Comparison of ENCODE assay signal across 17 cellular contexts in genomic region chr22:27780161-27780575, GRCh38. TPM values are rescaled to one million over a fixed set of nuclear protein-coding genes. Genes with fewer than 3 reads are reported as not detected.
DNase-seq lines count a peak whose midpoint lies in the region; ATAC-seq and TF ChIP-seq lines count a peak whose summit lies in the region.
"Had no signal": no experiment of that assay in that cellular context is flagged by ENCODE, and none has a peak within 500 bp of the region (broad histone marks: within the 10 kb centered on the region; RNA-seq: fewer than 3 reads in every experiment).

No MANE protein-coding gene starts in this region.

- H3K36me3 ChIP-seq in right atrium auricular region = no peaks in the 10 kb centered on the region
- no peaks in the 10 kb centered on the region for H3K36me3 ChIP-seq in psoas muscle (ENCODE audit: insufficient read depth in 1 of 2, low read depth in 1 of 2)

- H3K9me3 Mint-ChIP-seq in activated T-helper 2 cell treated with anti-CD3 and anti-CD28 coated beads, Interferon-gamma antibody, Interleukin-2, Interleukin-4, amounts not matched to agents 10 μg/mL and 5 μg/mL and 100 μg/mL, durations not matched to agents 14 hours and 24 hours and 36 hours = no peaks in the 10 kb centered on the region
- H3K9me3 Mint-ChIP-seq: activated naive CD8-positive, alpha-beta T cell treated with anti-CD3 and anti-CD28 coated beads for 36 hours; naive thymus-derived CD8-positive, alpha-beta T cell; T-cell had no signal

- H3K4me3 Mint-ChIP-seq in activated T-helper 2 cell treated with anti-CD3 and anti-CD28 coated beads, Interferon-gamma antibody, Interleukin-2, Interleukin-4, amounts not matched to agents 10 μg/mL and 5 μg/mL and 100 μg/mL, durations not matched to agents 14 hours and 24 hours and 36 hours (ENCODE audit: low read depth) = no peak overlapping the region
- H3K4me3 Mint-ChIP-seq: activated naive CD8-positive, alpha-beta T cell treated with anti-CD3 and anti-CD28 coated beads for 36 hours; naive thymus-derived CD8-positive, alpha-beta T cell; T-cell had no signal

- TF ChIP-seq CTCF in right atrium auricular region (IDR thresholded peaks at IDR 0.05) = no peak
- TF ChIP-seq CTCF in psoas muscle (IDR thresholded peaks at IDR 0.05) = no peak
- no peak for TF ChIP-seq CTCF in lower leg skin (IDR thresholded peaks at IDR 0.05)

- peaks cover 0 to 7% of the 10 kb centered on the region in 2 donors for H3K9me3 ChIP-seq in right atrium auricular region
- no peaks in the 10 kb centered on the region for H3K9me3 ChIP-seq in psoas muscle

- H3K27ac ChIP-seq in right atrium auricular region (peak overlapping the region; percentile 65 to 69), psoas muscle (peak overlapping the region; percentile 94)
- H3K27ac ChIP-seq: KMS-11 had no signal

- H3K27ac Mint-ChIP-seq in activated T-helper 2 cell treated with anti-CD3 and anti-CD28 coated beads, Interferon-gamma antibody, Interleukin-2, Interleukin-4, amounts not matched to agents 10 μg/mL and 5 μg/mL and 100 μg/mL, durations not matched to agents 14 hours and 24 hours and 36 hours = no peak overlapping the region
- H3K27ac Mint-ChIP-seq: activated naive CD8-positive, alpha-beta T cell treated with anti-CD3 and anti-CD28 coated beads for 36 hours; naive thymus-derived CD8-positive, alpha-beta T cell; T-cell had no signal

- H3K27me3 Mint-ChIP-seq in activated T-helper 2 cell treated with anti-CD3 and anti-CD28 coated beads, Interferon-gamma antibody, Interleukin-2, Interleukin-4, amounts not matched to agents 10 μg/mL and 5 μg/mL and 100 μg/mL, durations not matched to agents 14 hours and 24 hours and 36 hours (ENCODE audit: low read depth) = peaks cover 3% of the 10 kb centered on the region

- H3K27me3 ChIP-seq in right atrium auricular region (no peaks in the 10 kb centered on the region), psoas muscle (ENCODE audit: insufficient read depth in 3 of 3, low read length in 2 of 3) (no peaks in the 10 kb centered on the region)

- no peaks in the 10 kb centered on the region for H3K4me1 Mint-ChIP-seq in activated T-helper 2 cell treated with anti-CD3 and anti-CD28 coated beads, Interferon-gamma antibody, Interleukin-2, Interleukin-4, amounts not matched to agents 10 μg/mL and 5 μg/mL and 100 μg/mL, durations not matched to agents 14 hours and 24 hours and 36 hours (ENCODE audit: low read depth)
- H3K4me1 Mint-ChIP-seq: activated naive CD8-positive, alpha-beta T cell treated with anti-CD3 and anti-CD28 coated beads for 36 hours had no signal

- peaks cover 0 to 58% of the 10 kb centered on the region in 2 donors for H3K4me1 ChIP-seq in right atrium auricular region
- H3K4me1 ChIP-seq in psoas muscle = peaks cover 49% of the 10 kb centered on the region

- H3K4me3 ChIP-seq in right atrium auricular region = no peak overlapping the region
- H3K4me3 ChIP-seq in psoas muscle = no peak overlapping the region
- H3K4me3 ChIP-seq in lower leg skin (ENCODE audit: low read depth, poor library complexity, severe bottlenecking) = no peak overlapping the region
- H3K4me3 ChIP-seq: skin epidermis had no signal

- H3K36me3 Mint-ChIP-seq in activated T-helper 2 cell treated with anti-CD3 and anti-CD28 coated beads, Interferon-gamma antibody, Interleukin-2, Interleukin-4, amounts not matched to agents 10 μg/mL and 5 μg/mL and 100 μg/mL, durations not matched to agents 14 hours and 24 hours and 36 hours (ENCODE audit: low read depth) = no peaks in the 10 kb centered on the region
- H3K36me3 Mint-ChIP-seq: activated naive CD8-positive, alpha-beta T cell treated with anti-CD3 and anti-CD28 coated beads for 36 hours; naive thymus-derived CD8-positive, alpha-beta T cell; T-cell had no signal

- no peak for ATAC-seq in psoas muscle
- ATAC-seq in left colon = no peak
- ATAC-seq: naive thymus-derived CD8-positive, alpha-beta T cell; T-cell had no signal

- DNase-seq in H4 (ENCODE audit: low spot score) (peak; percentile 6), dermis blood vessel endothelial cell (peak; percentile 37), right atrium auricular region (ENCODE audit: low spot score) (peak; percentile 82), psoas muscle (no peak), amniotic stem cell (lab: John Stamatoyannopoulos, UW) (no peak), left colon (no peak), lower leg skin (ENCODE audit: low spot score in 2 of 2) (no peak)
- DNase-seq in activated T-helper 2 cell treated with anti-CD3 and anti-CD28 coated beads, Interferon-gamma antibody, Interleukin-2, Interleukin-4, amounts not matched to agents 10 μg/mL and 5 μg/mL and 100 μg/mL, durations not matched to agents 14 hours and 24 hours and 36 hours (ENCODE audit: low spot score) = no peak
- DNase-seq: activated naive CD8-positive, alpha-beta T cell treated with anti-CD3 and anti-CD28 coated beads for 36 hours; COR-L47; cortex of kidney; naive thymus-derived CD8-positive, alpha-beta T cell; NCI-H1436 treated with DMSO at 0.1 percent for 48 hours; NCI-H446 treated with DMSO at 0.1 percent for 48 hours; T-cell had no signal

- TF ChIP-seq POLR2A in lower leg skin (IDR thresholded peaks at IDR 0.05) = no peak

- WGBS in psoas muscle, 3 donors = 27 to 40% (median 29%) methylated on average over 9 of the region's 9 CpGs
- whole genome bisulfite sequencing in lower leg skin, 2 donors = 39% methylated on average over 9 of the region's 9 CpGs

- intact Hi-C loops in psoas muscle (cut with DNase I) (loop anchor here in 1 of 2 donors (5.0 kb wide), 1 partner anchor 58 kb away; no protein-coding TSS in a partner anchor), left colon (cut with DNase I, micrococcal nuclease) (no loop called here), lower leg skin (cut with DNase I; ENCODE audit: low total_unique reads) (no loop called here)
- intact Hi-C loops in activated T-helper 2 cell treated with anti-CD3 and anti-CD28 coated beads, Interferon-gamma antibody, Interleukin-2, Interleukin-4, amounts not matched to agents 10 μg/mL and 5 μg/mL and 100 μg/mL, durations not matched to agents 14 hours and 24 hours and 36 hours (cut with micrococcal nuclease) = no loop called here

RNA-seq across cellular contexts. Expression of gene MN1, which starts 21.4 kb away (rescaled TPM):
- total RNA-seq in H4 (2014; rRNA removed; shearing (Covaris generic)) = 0.68 and 0.79 TPM in 2 replicates
- total RNA-seq in dermis blood vessel endothelial cell (0.34 and 0.47 TPM in 2 replicates), right atrium auricular region (10 to 100 TPM; 13.0 to 14.3 TPM), psoas muscle (10 to 100 TPM in 3 of 4 donors, 1 to 10 TPM in 1; 7.3 to 39.3 (median 21.3) TPM), left colon (1 to 10 TPM in 1 of 2 donors, under 1 TPM in 1; 0.92 to 2.3 TPM), lower leg skin (1 to 10 TPM; 1.7 to 7.0 (median 2.4) TPM)
- 10 to 100 TPM in 2 of 3 donors, 1 to 10 TPM in 1; 4.3 to 17.6 (median 14.8) TPM for polyA plus RNA-seq in psoas muscle
- 0.09 and 0.16 TPM in 2 replicates for total RNA-seq in activated T-helper 2 cell treated with anti-CD3 and anti-CD28 coated beads, Interferon-gamma antibody, Interleukin-2, Interleukin-4, amounts not matched to agents 10 μg/mL and 5 μg/mL and 100 μg/mL, durations not matched to agents 14 hours and 24 hours and 36 hours

Comparison
In these comparisons a context has a peak if more than half of its experiments do, and no peak if none do; other contexts are left out.
1. DNase-seq: peak in H4 (single experiment), dermis blood vessel endothelial cell (single experiment) and right atrium auricular region (single experiment); none in psoas muscle (0 of 2), activated T-helper 2 cell treated with anti-CD3 and anti-CD28 coated beads, Interferon-gamma antibody, Interleukin-2, Interleukin-4, amounts not matched to agents 10 μg/mL and 5 μg/mL and 100 μg/mL, durations not matched to agents 14 hours and 24 hours and 36 hours (single experiment), amniotic stem cell (single experiment), left colon (0 of 2) and lower leg skin (0 of 2).